Comparison of ENCODE assay signal across 7 cellular contexts in the genomic region with DNA sequence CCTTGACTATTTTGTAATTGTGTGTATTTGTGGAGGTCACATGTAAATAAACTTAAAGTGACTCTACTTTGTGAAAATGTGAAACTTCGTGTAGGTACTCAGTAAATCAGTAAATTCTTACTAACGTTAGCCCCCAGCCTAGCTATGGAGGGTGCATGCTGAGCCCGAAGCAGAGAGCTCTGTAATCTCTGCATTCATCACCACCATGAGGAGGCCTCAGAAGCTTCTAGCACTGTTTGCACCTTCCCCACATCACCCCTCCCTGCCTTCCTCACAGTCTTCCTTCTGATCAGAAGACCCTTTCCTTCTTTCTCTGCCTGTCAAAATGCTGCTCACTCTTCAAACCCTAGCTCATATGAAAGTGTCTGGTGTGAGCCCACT.
A peak's percentile ranks its signal among the peaks of the same experiment; 100 is the strongest.
DNase-seq lines count a peak whose midpoint lies in the region; ATAC-seq and TF ChIP-seq lines count a peak whose summit lies in the region.
"Not testable (repeated sequence)": the region's sequence is repeated elsewhere in the genome, so short reads cannot be mapped to it uniquely, and the experiment has no call there.

No MANE protein-coding gene starts in this region.

- intact Hi-C loops in natural killer cell (cut with micrococcal nuclease) = not testable (repeated sequence)

- not testable (repeated sequence) for H2AFZ ChIP-seq in DND-41 (ENCODE audit: low read depth, low read length); OCI-LY3 (ENCODE audit: low read depth, low read length)

- DNase-seq in DND-41; Jurkat, Clone E6-1 (ENCODE audit: low read depth, low spot score); activated naive CD8-positive, alpha-beta T cell treated with anti-CD3 and anti-CD28 coated beads, Interleukin-2, amount 10 ng/mL, durations not matched to agents 7 days and 5 days; endodermal cell; natural killer cell: not testable (repeated sequence)

- H3K4me1 ChIP-seq in DND-41 (ENCODE audit: insufficient read depth, low read length) = peaks cover 18% of the 10 kb centered on the region
- H3K4me1 ChIP-seq in OCI-LY3 (ENCODE audit: low read length) = peaks cover 16% of the 10 kb centered on the region
- not testable (repeated sequence) for H3K4me1 ChIP-seq in endodermal cell (ENCODE audit: control insufficient read depth, insufficient read depth, low read length)
- peaks cover 12% of the 10 kb centered on the region; the same call in 1 of the 2 replicates for H3K4me1 ChIP-seq in iPS-20b (ENCODE audit: insufficient read depth, low read length)

- not testable (repeated sequence) for TF ChIP-seq CTCF in DND-41 (IDR thresholded peaks at IDR 0.05; ENCODE audit: borderline replicate concordance, extremely low read depth, low read length, poor library complexity, severe bottlenecking); OCI-LY3 (IDR thresholded peaks at IDR 0.05; ENCODE audit: low read depth, low read length); endodermal cell (conservative IDR thresholded peaks at IDR 0.05); natural killer cell (IDR thresholded peaks at IDR 0.05)

- not testable (repeated sequence) for H3K36me3 Mint-ChIP-seq in activated naive CD8-positive, alpha-beta T cell treated with anti-CD3 and anti-CD28 coated beads, Interleukin-2, amount 10 ng/mL, durations not matched to agents 7 days and 5 days; natural killer cell
- peaks cover 23% of the 10 kb centered on the region for H3K36me3 Mint-ChIP-seq in endodermal cell (ENCODE audit: low read depth)

- not testable (repeated sequence) for H3K9ac ChIP-seq in DND-41 (ENCODE audit: low read depth, low read length); OCI-LY3 (ENCODE audit: low read length); endodermal cell (ENCODE audit: extremely low read depth, low read length, poor library complexity, severe bottlenecking)
- peak overlapping the region; percentile 58; the same call in 1 of the 2 replicates for H3K9ac ChIP-seq in iPS-20b (ENCODE audit: low read depth, low read length)

- not testable (repeated sequence) for H3K27me3 Mint-ChIP-seq in activated naive CD8-positive, alpha-beta T cell treated with anti-CD3 and anti-CD28 coated beads, Interleukin-2, amount 10 ng/mL, durations not matched to agents 7 days and 5 days; endodermal cell (ENCODE audit: insufficient read depth); natural killer cell (ENCODE audit: low read depth in 2 of 2)

- not testable (repeated sequence) for H4K20me1 ChIP-seq in DND-41 (ENCODE audit: insufficient read depth, low read length); OCI-LY3 (ENCODE audit: insufficient read depth, low read length)

- H3K4me3 ChIP-seq in DND-41 (ENCODE audit: low read depth in 1 of 2, low read length in 2 of 2) (peak overlapping the region in 1 of 2 experiments; percentile 43; a peak in 1 of 4 replicates), endodermal cell (ENCODE audit: low read length) (peak overlapping the region; percentile 73), iPS-20b (ENCODE audit: low read length) (peak overlapping the region; percentile 60; the same call in 1 of the 2 replicates)
- peak overlapping the region; percentile 32 for H3K4me3 ChIP-seq in Jurkat, Clone E6-1 (ENCODE audit: low read length)
- H3K4me3 ChIP-seq in OCI-LY3 (ENCODE audit: low read length) = not testable (repeated sequence)

- peaks cover 17% of the 10 kb centered on the region for H3K79me2 ChIP-seq in DND-41 (ENCODE audit: insufficient read depth, low read length)
- peaks cover 19% of the 10 kb centered on the region for H3K79me2 ChIP-seq in OCI-LY3 (ENCODE audit: low read length)

- H3K27ac Mint-ChIP-seq in activated naive CD8-positive, alpha-beta T cell treated with anti-CD3 and anti-CD28 coated beads, Interleukin-2, amount 10 ng/mL, durations not matched to agents 7 days and 5 days; natural killer cell: not testable (repeated sequence)
- H3K27ac Mint-ChIP-seq in endodermal cell = peak overlapping the region; percentile 67

- not testable (repeated sequence) for H3K27ac ChIP-seq in DND-41 (ENCODE audit: low read length); OCI-LY3 (ENCODE audit: low read length); endodermal cell (ENCODE audit: low read depth, low read length); iPS-20b (ENCODE audit: low read length)

- peaks cover 12% of the 10 kb centered on the region for H3K4me1 Mint-ChIP-seq in activated naive CD8-positive, alpha-beta T cell treated with anti-CD3 and anti-CD28 coated beads, Interleukin-2, amount 10 ng/mL, durations not matched to agents 7 days and 5 days
- peaks cover 25% of the 10 kb centered on the region for H3K4me1 Mint-ChIP-seq in endodermal cell
- not testable (repeated sequence) for H3K4me1 Mint-ChIP-seq in natural killer cell

- not testable (repeated sequence) for H3K4me3 Mint-ChIP-seq in activated naive CD8-positive, alpha-beta T cell treated with anti-CD3 and anti-CD28 coated beads, Interleukin-2, amount 10 ng/mL, durations not matched to agents 7 days and 5 days; endodermal cell; natural killer cell

- H3K36me3 ChIP-seq in DND-41 (ENCODE audit: insufficient read depth, low read length); OCI-LY3 (replicated peaks; ENCODE audit: low read depth, low read length); endodermal cell (ENCODE audit: control insufficient read depth, insufficient read depth, low read length); iPS-20b (ENCODE audit: insufficient read depth, low read depth, low read length): not testable (repeated sequence)

- 36% methylated on average over 3 of the region's 3 CpGs; no CpG with 5 or more reads in 1 of the 2 experiments for WGBS in endodermal cell (ENCODE audit: insufficient coverage in 1 of 2, insufficient read length in 1 of 2), 2 experiments

- ATAC-seq in DND-41 (ENCODE audit: insufficient read depth, low read depth) = not testable (repeated sequence)
- peak; percentile 27 for ATAC-seq in activated naive CD8-positive, alpha-beta T cell treated with anti-CD3 and anti-CD28 coated beads, Interleukin-2, amount 10 ng/mL, durations not matched to agents 7 days and 5 days (ENCODE audit: low read depth)
- ATAC-seq in natural killer cell = peak in 2 of 3 donors; percentile 24 to 64

- not testable (repeated sequence) for H3K9me3 Mint-ChIP-seq in activated naive CD8-positive, alpha-beta T cell treated with anti-CD3 and anti-CD28 coated beads, Interleukin-2, amount 10 ng/mL, durations not matched to agents 7 days and 5 days; endodermal cell; natural killer cell

- H3K27me3 ChIP-seq in DND-41 (ENCODE audit: insufficient read depth, low read length, poor library complexity); OCI-LY3 (ENCODE audit: low read depth, low read length); endodermal cell (ENCODE audit: control insufficient read depth, insufficient read depth, low read length, poor library complexity, severe bottlenecking); iPS-20b (ENCODE audit: insufficient read depth, low read length): not testable (repeated sequence)

- H3K4me2 ChIP-seq in DND-41 (ENCODE audit: insufficient read depth, low read length) (peak overlapping the region; percentile 39; the same call in 1 of the 2 replicates), OCI-LY3 (ENCODE audit: low read length) (0 out of 2 replicates have a peak overlapping the region, but pooled peaks have one; percentile 17)

- H3K9me3 ChIP-seq in DND-41 (ENCODE audit: insufficient read depth, low read length, severe bottlenecking); OCI-LY3 (ENCODE audit: insufficient read depth, low read length); endodermal cell (ENCODE audit: control insufficient read depth, low read length); iPS-20b (ENCODE audit: insufficient read depth, low read depth, low read length): not testable (repeated sequence)

- POLR2A ChIA-PET in activated naive CD8-positive, alpha-beta T cell treated with anti-CD3 and anti-CD28 coated beads, Interleukin-2, amount 10 ng/mL, durations not matched to agents 7 days and 5 days (lab: Charles Lee) = not testable (repeated sequence)
